ENCODE assay signal across 8 cellular contexts in the genomic region with DNA sequence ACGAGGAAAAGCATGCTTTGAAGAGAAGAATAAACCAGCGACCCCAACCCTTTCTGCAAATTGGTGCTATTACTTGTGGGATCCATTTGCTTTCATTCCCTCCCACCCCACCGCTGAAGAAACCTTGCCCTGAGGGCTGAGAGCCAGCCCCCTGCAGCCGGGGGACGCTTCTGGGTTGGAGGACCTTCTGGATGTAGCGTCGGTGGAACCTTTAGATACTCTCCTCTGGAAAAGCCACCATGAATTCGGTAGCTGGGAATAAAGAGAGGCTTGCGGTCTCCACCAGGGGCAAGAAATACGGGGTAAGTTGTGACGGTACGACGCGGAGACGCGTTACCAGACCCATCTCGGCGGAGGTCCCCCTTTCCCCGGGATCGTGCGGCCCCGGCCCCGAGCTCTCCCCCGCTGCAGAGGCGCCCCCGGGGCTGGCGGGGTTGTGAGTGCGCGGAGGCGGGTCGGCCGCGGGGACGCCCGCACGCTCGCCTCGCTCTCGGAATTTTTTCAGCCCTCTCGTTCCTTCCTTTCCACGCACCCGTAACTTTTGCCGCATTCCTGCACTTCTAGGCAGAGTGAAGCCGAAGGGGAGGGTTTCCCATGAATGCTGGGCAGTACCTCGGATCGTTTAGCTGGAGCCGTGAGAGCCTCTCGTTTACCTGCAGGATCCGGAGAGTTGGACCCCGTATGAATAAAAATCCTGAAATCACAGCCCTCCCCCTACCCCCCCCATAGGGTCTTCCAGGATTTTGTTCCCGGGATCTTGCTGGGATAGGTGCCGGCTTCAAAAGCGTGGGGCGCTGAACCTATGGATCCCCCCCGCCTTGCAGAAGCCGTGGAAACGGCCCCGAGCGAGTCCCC. TPM values are rescaled to one million over a fixed set of nuclear protein-coding genes. Genes with fewer than 3 reads are reported as not detected.
DNase-seq lines count a peak whose midpoint lies in the region; ATAC-seq lines count a peak whose summit lies in the region.

No MANE protein-coding gene starts in this region.

- no peak overlapping the region for H3K27ac Mint-ChIP-seq in activated T-helper 1 cell treated with anti-CD3 and anti-CD28 coated beads, Interleukin-12 subunit alpha, Interleukin-12 subunit beta, Interleukin-2, Interleukin-4 antibody, amounts not matched to agents 30 ng/mL and 10 ng/mL and 1 ng/mL, durations not matched to agents 14 hours and 24 hours and 36 hours

- ATAC-seq in HG03432 (IDR thresholded peaks at IDR 0.05; ENCODE audit: unreplicated experiment), result no peak
- no peak for ATAC-seq in HG02981 (IDR thresholded peaks at IDR 0.05; ENCODE audit: unreplicated experiment)

- peaks cover 13% of the 10 kb centered on the region for H3K4me1 Mint-ChIP-seq in activated T-helper 1 cell treated with anti-CD3 and anti-CD28 coated beads, Interleukin-12 subunit alpha, Interleukin-12 subunit beta, Interleukin-2, Interleukin-4 antibody, amounts not matched to agents 30 ng/mL and 10 ng/mL and 1 ng/mL, durations not matched to agents 14 hours and 24 hours and 36 hours (ENCODE audit: low read depth)

- H3K27me3 Mint-ChIP-seq in activated T-helper 1 cell treated with anti-CD3 and anti-CD28 coated beads, Interleukin-12 subunit alpha, Interleukin-12 subunit beta, Interleukin-2, Interleukin-4 antibody, amounts not matched to agents 30 ng/mL and 10 ng/mL and 1 ng/mL, durations not matched to agents 14 hours and 24 hours and 36 hours (ENCODE audit: insufficient read depth), result peaks cover 69% of the 10 kb centered on the region

- peak; percentile 60 for DNase-seq in NCI-H2029 treated with DMSO at 0.1 percent for 48 hours (lab: John Stamatoyannopoulos, UW)
- DNase-seq in NCI-H2029 (lab: John Stamatoyannopoulos, UW), result no peak
- DNase-seq in NCI-H146 treated with DMSO at 0.1 percent for 48 hours (lab: John Stamatoyannopoulos, UW; ENCODE audit: unreplicated experiment), result peak; percentile 44
- DNase-seq in activated T-helper 1 cell treated with anti-CD3 and anti-CD28 coated beads, Interleukin-12 subunit alpha, Interleukin-12 subunit beta, Interleukin-2, Interleukin-4 antibody, amounts not matched to agents 30 ng/mL and 10 ng/mL and 1 ng/mL, durations not matched to agents 14 hours and 24 hours and 36 hours (ENCODE audit: low spot score), result no peak
- DNase-seq in hepatic stellate cell (ENCODE audit: low spot score), result peak; percentile 63
- no peak for DNase-seq in skeletal muscle cell (ENCODE audit: low read depth)

- intact Hi-C loops in activated T-helper 1 cell treated with anti-CD3 and anti-CD28 coated beads, Interleukin-12 subunit alpha, Interleukin-12 subunit beta, Interleukin-2, Interleukin-4 antibody, amounts not matched to agents 30 ng/mL and 10 ng/mL and 1 ng/mL, durations not matched to agents 14 hours and 24 hours and 36 hours (cut with micrococcal nuclease), result loop anchor here (1.0 to 10.0 kb wide), 7 partner anchors 291 to 1539 kb away; partner anchors contain the start of gene HNRNPU

- H3K36me3 Mint-ChIP-seq in activated T-helper 1 cell treated with anti-CD3 and anti-CD28 coated beads, Interleukin-12 subunit alpha, Interleukin-12 subunit beta, Interleukin-2, Interleukin-4 antibody, amounts not matched to agents 30 ng/mL and 10 ng/mL and 1 ng/mL, durations not matched to agents 14 hours and 24 hours and 36 hours (ENCODE audit: low read depth), result no peaks in the 10 kb centered on the region

- H3K9me3 Mint-ChIP-seq in activated T-helper 1 cell treated with anti-CD3 and anti-CD28 coated beads, Interleukin-12 subunit alpha, Interleukin-12 subunit beta, Interleukin-2, Interleukin-4 antibody, amounts not matched to agents 30 ng/mL and 10 ng/mL and 1 ng/mL, durations not matched to agents 14 hours and 24 hours and 36 hours, result no peaks in the 10 kb centered on the region

- peak overlapping the region; percentile 82 for H3K4me3 ChIP-seq in skeletal muscle cell (ENCODE audit: low read depth, low read length)

- peak overlapping the region; percentile 77 for H3K4me3 Mint-ChIP-seq in activated T-helper 1 cell treated with anti-CD3 and anti-CD28 coated beads, Interleukin-12 subunit alpha, Interleukin-12 subunit beta, Interleukin-2, Interleukin-4 antibody, amounts not matched to agents 30 ng/mL and 10 ng/mL and 1 ng/mL, durations not matched to agents 14 hours and 24 hours and 36 hours

RNA-seq across cellular contexts. Expression of gene KIF26B, which starts 0.6 kb away (rescaled TPM):
- 0.07 and 0.13 TPM in 2 replicates for total RNA-seq in activated T-helper 1 cell treated with anti-CD3 and anti-CD28 coated beads, Interleukin-12 subunit alpha, Interleukin-12 subunit beta, Interleukin-2, Interleukin-4 antibody, amounts not matched to agents 30 ng/mL and 10 ng/mL and 1 ng/mL, durations not matched to agents 14 hours and 24 hours and 36 hours

Comparison
In these comparisons a context has a peak if more than half of its experiments do, and no peak if none do; other contexts are left out.
1. DNase-seq: peak in NCI-H2029 treated with DMSO at 0.1 percent for 48 hours (single experiment), NCI-H146 treated with DMSO at 0.1 percent for 48 hours (single experiment) and hepatic stellate cell (single experiment); none in NCI-H2029 (single experiment), activated T-helper 1 cell treated with anti-CD3 and anti-CD28 coated beads, Interleukin-12 subunit alpha, Interleukin-12 subunit beta, Interleukin-2, Interleukin-4 antibody, amounts not matched to agents 30 ng/mL and 10 ng/mL and 1 ng/mL, durations not matched to agents 14 hours and 24 hours and 36 hours (single experiment) and skeletal muscle cell (single experiment).